In genomic region chr2:178523596-178524134, GRCh38 we compare ENCODE assay signal across 8 cellular contexts. TPM values are rescaled to one million over a fixed set of nuclear protein-coding genes. Genes with fewer than 3 reads are reported as not detected.
DNase-seq lines count a peak whose midpoint lies in the region; ATAC-seq lines count a peak whose summit lies in the region.

No MANE protein-coding gene starts in this region.

- H3K27me3 ChIP-seq in HUES64 (ENCODE audit: insufficient read depth, low read length) = no peaks in the 10 kb centered on the region
- H3K27me3 ChIP-seq in mucosa of rectum (ENCODE audit: control insufficient read depth in 2 of 2, insufficient read depth in 2 of 2, low read length in 2 of 2) = no peaks in the 10 kb centered on the region

- H3K9ac ChIP-seq in HUES64 (ENCODE audit: low read depth, low read length) = peak overlapping the region; percentile 79
- peak overlapping the region; percentile 66 for H3K9ac ChIP-seq in mucosa of rectum (ENCODE audit: low read depth in 1 of 2, low read length in 2 of 2)

- 80% methylated on average over 8 of the region's 8 CpGs for WGBS in HUES64

- no peaks in the 10 kb centered on the region for H3K9me3 ChIP-seq in HUES64 (ENCODE audit: insufficient read depth, low read depth, low read length)
- H3K9me3 ChIP-seq in mucosa of rectum (ENCODE audit: control insufficient read depth in 2 of 2, low read length in 2 of 2) = no peaks in the 10 kb centered on the region

- DNase-seq in SHP77 treated with DMSO at 0.1 percent for 48 hours (lab: John Stamatoyannopoulos, UW) (no peak), NCI-H345 treated with DMSO at 0.1 percent for 48 hours (lab: John Stamatoyannopoulos, UW; ENCODE audit: unreplicated experiment) (no peak)
- no peak for DNase-seq in activated CD4-positive, alpha-beta T cell treated with anti-CD3 and anti-CD28 coated beads, Interleukin-2, amount 50 U/mL, for 4 hours
- no peak for DNase-seq in stimulated activated CD4-positive, alpha-beta T cell treated with anti-CD3 and anti-CD28 coated beads, Interleukin-2, amount 100 ng/mL, for 48 hours

- H3K4me1 ChIP-seq in HUES64 (ENCODE audit: insufficient read depth, low read length) (no peaks in the 10 kb centered on the region), mucosa of rectum (ENCODE audit: control insufficient read depth in 2 of 2, insufficient read depth in 2 of 2, low read length in 2 of 2) (peaks cover 0 to 4% of the 10 kb centered on the region in 2 donors)

- H3K36me3 ChIP-seq in HUES64 (ENCODE audit: insufficient read depth, low read length) = no peaks in the 10 kb centered on the region
- H3K36me3 ChIP-seq in mucosa of rectum (ENCODE audit: control insufficient read depth in 2 of 2, insufficient read depth in 2 of 2, low read length in 2 of 2) = peaks cover 0 to 2% of the 10 kb centered on the region in 2 donors

- ATAC-seq in GM18868 (IDR thresholded peaks at IDR 0.05; ENCODE audit: unreplicated experiment) = peak; percentile 1

- H3K27ac ChIP-seq in HUES64 (ENCODE audit: low read depth, low read length) = peak overlapping the region; percentile 76
- peak overlapping the region; percentile 20 for H3K27ac ChIP-seq in cingulate gyrus (ENCODE audit: low read depth, low read length)
- H3K27ac ChIP-seq in mucosa of rectum (ENCODE audit: low read depth in 2 of 2, low read length in 2 of 2) = peak overlapping the region in 1 of 2 donors; percentile 5

- H3K4me3 ChIP-seq in HUES64 (ENCODE audit: low read length) (peak overlapping the region; percentile 86), mucosa of rectum (ENCODE audit: low read length in 2 of 2) (peak overlapping the region; percentile 77 to 79)

RNA-seq across cellular contexts. Expression of gene PLEKHA3, which starts 43.4 kb away (rescaled TPM):
- polyA plus RNA-seq in HUES64 (2013, experiment 1 of 2) = 9.2 TPM
- polyA plus RNA-seq in HUES64 (2013, experiment 2 of 2) = 7.8 TPM

RNA-seq across cellular contexts. Expression of gene FKBP7, which starts 45.3 kb away (rescaled TPM):
- polyA plus RNA-seq in HUES64 (2013, experiment 1 of 2) = 4.9 TPM
- 9.2 TPM for polyA plus RNA-seq in HUES64 (2013, experiment 2 of 2)
